17 cellular contexts compared by ENCODE assay signal in genomic region chr22:27776410-27776958, GRCh38. TPM values are rescaled to one million over a fixed set of nuclear protein-coding genes. Genes with fewer than 3 reads are reported as not detected.
DNase-seq lines count a peak whose midpoint lies in the region; ATAC-seq and TF ChIP-seq lines count a peak whose summit lies in the region.
"Had no signal": no experiment of that assay in that cellular context is flagged by ENCODE, and none has a peak within 500 bp of the region (broad histone marks: within the 10 kb centered on the region; RNA-seq: fewer than 3 reads in every experiment).

No MANE protein-coding gene starts in this region.

- no peak overlapping the region for H3K27ac Mint-ChIP-seq in activated T-cell treated with anti-CD3 and anti-CD28 coated beads, Interleukin-2, amount 50 U/mL, for 24 hours
- H3K27ac Mint-ChIP-seq in activated naive CD8-positive, alpha-beta T cell treated with anti-CD3 and anti-CD28 coated beads for 36 hours = no peak overlapping the region
- no peak overlapping the region for H3K27ac Mint-ChIP-seq in T-helper 2 cell treated with Interferon-gamma antibody and Interleukin-4, amounts not matched to agents 5 μg/mL and 100 μg/mL, for 36 hours
- H3K27ac Mint-ChIP-seq: activated naive CD4-positive, alpha-beta T cell treated with anti-CD3 and anti-CD28 coated beads, Interleukin-2, amount 50 U/mL, for 72 hours had no signal

- no peaks in the 10 kb centered on the region for H3K4me1 Mint-ChIP-seq in activated T-cell treated with anti-CD3 and anti-CD28 coated beads, Interleukin-2, amount 50 U/mL, for 24 hours (ENCODE audit: low read depth)
- H3K4me1 Mint-ChIP-seq in activated naive CD8-positive, alpha-beta T cell treated with anti-CD3 and anti-CD28 coated beads for 36 hours = no peaks in the 10 kb centered on the region
- H3K4me1 Mint-ChIP-seq in T-helper 2 cell treated with Interferon-gamma antibody and Interleukin-4, amounts not matched to agents 5 μg/mL and 100 μg/mL, for 36 hours (ENCODE audit: low read depth) = no peaks in the 10 kb centered on the region

- no peaks in the 10 kb centered on the region for H3K36me3 Mint-ChIP-seq in activated T-cell treated with anti-CD3 and anti-CD28 coated beads, Interleukin-2, amount 50 U/mL, for 24 hours (ENCODE audit: low read depth)
- no peaks in the 10 kb centered on the region for H3K36me3 Mint-ChIP-seq in activated naive CD8-positive, alpha-beta T cell treated with anti-CD3 and anti-CD28 coated beads for 36 hours
- H3K36me3 Mint-ChIP-seq in T-helper 2 cell treated with Interferon-gamma antibody and Interleukin-4, amounts not matched to agents 5 μg/mL and 100 μg/mL, for 36 hours (ENCODE audit: low read depth) = no peaks in the 10 kb centered on the region
- H3K36me3 Mint-ChIP-seq: activated naive CD4-positive, alpha-beta T cell treated with anti-CD3 and anti-CD28 coated beads, Interleukin-2, amount 50 U/mL, for 72 hours had no signal

- WGBS in psoas muscle, 3 donors = 19 to 26% (median 23%) methylated on average over 12 of the region's 12 CpGs

- intact Hi-C loops in left ventricle myocardium inferior (cut with micrococcal nuclease) = no loop called here
- intact Hi-C loops in psoas muscle (cut with DNase I) = no loop called here

- H3K4me3 ChIP-seq in WERI-Rb-1 (ENCODE audit: low read depth, low read length) = no peak overlapping the region
- H3K4me3 ChIP-seq in left ventricle myocardium inferior = peak overlapping the region; percentile 41
- peak overlapping the region; percentile 40 for H3K4me3 ChIP-seq in psoas muscle
- H3K4me3 ChIP-seq: right lobe of liver, uterus had no signal

- TF ChIP-seq CTCF in AG09319 (IDR thresholded peaks at IDR 0.05; ENCODE audit: low read depth, low read length) (no peak), WERI-Rb-1 (IDR thresholded peaks at IDR 0.05; ENCODE audit: low read depth, low read length) (no peak), left ventricle myocardium inferior (IDR thresholded peaks at IDR 0.05; ENCODE audit: borderline replicate concordance) (no peak), psoas muscle (IDR thresholded peaks at IDR 0.05) (no peak)

- H3K36me3 ChIP-seq in WERI-Rb-1 (no peaks in the 10 kb centered on the region), left ventricle myocardium inferior (no peaks in the 10 kb centered on the region), psoas muscle (ENCODE audit: insufficient read depth in 1 of 2, low read depth in 1 of 2) (no peaks in the 10 kb centered on the region)
- H3K36me3 ChIP-seq: right lobe of liver, uterus had no signal

- DNase-seq in AG09319 (ENCODE audit: extremely low read depth, low read depth) (peak; percentile 65), WERI-Rb-1 (no peak), left ventricle myocardium inferior (no peak), psoas muscle (peak in 1 of 2 donors; percentile 26), ACHN (no peak)
- no peak for DNase-seq in activated T-cell treated with anti-CD3 and anti-CD28 coated beads, Interleukin-2, amount 50 U/mL, for 24 hours
- DNase-seq in activated naive CD8-positive, alpha-beta T cell treated with anti-CD3 and anti-CD28 coated beads for 36 hours = no peak
- no peak for DNase-seq in T-helper 2 cell treated with Interferon-gamma antibody and Interleukin-4, amounts not matched to agents 5 μg/mL and 100 μg/mL, for 36 hours (ENCODE audit: low spot score)
- DNase-seq: dorsolateral prefrontal cortex, head of caudate nucleus, NCI-H2081, PC-3, right lobe of liver, T-helper 9 cell, uterus had no signal

- H3K27ac ChIP-seq in WERI-Rb-1 (peak overlapping the region; percentile 24; the same call in 1 of the 2 replicates), left ventricle myocardium inferior (replicated peaks) (peak overlapping the region; percentile 82), psoas muscle (peak overlapping the region; percentile 94)
- H3K27ac ChIP-seq: KMS-11, right lobe of liver had no signal

- no peak overlapping the region for H3K4me3 Mint-ChIP-seq in activated T-cell treated with anti-CD3 and anti-CD28 coated beads, Interleukin-2, amount 50 U/mL, for 24 hours
- no peak overlapping the region for H3K4me3 Mint-ChIP-seq in activated naive CD8-positive, alpha-beta T cell treated with anti-CD3 and anti-CD28 coated beads for 36 hours
- H3K4me3 Mint-ChIP-seq in T-helper 2 cell treated with Interferon-gamma antibody and Interleukin-4, amounts not matched to agents 5 μg/mL and 100 μg/mL, for 36 hours = no peak overlapping the region

- H3K27me3 Mint-ChIP-seq in activated T-cell treated with anti-CD3 and anti-CD28 coated beads, Interleukin-2, amount 50 U/mL, for 24 hours = peaks cover 36% of the 10 kb centered on the region
- H3K27me3 Mint-ChIP-seq in activated naive CD8-positive, alpha-beta T cell treated with anti-CD3 and anti-CD28 coated beads for 36 hours = peaks cover 21% of the 10 kb centered on the region
- peaks cover 6% of the 10 kb centered on the region for H3K27me3 Mint-ChIP-seq in T-helper 2 cell treated with Interferon-gamma antibody and Interleukin-4, amounts not matched to agents 5 μg/mL and 100 μg/mL, for 36 hours (ENCODE audit: low read depth)

- H3K9me3 ChIP-seq in WERI-Rb-1 (ENCODE audit: severe bottlenecking) (no peaks in the 10 kb centered on the region), left ventricle myocardium inferior (replicated peaks) (peaks cover 12% of the 10 kb centered on the region), psoas muscle (no peaks in the 10 kb centered on the region)
- H3K9me3 ChIP-seq: right lobe of liver, uterus had no signal

- in situ Hi-C loops in ACHN (cut with HindIII; ENCODE audit: low pct_ligation_motif_present, low pct_unique_long_range_greater_than_20kb, low sequenced_read_pairs) = no loop called here

- H3K4me1 ChIP-seq in left ventricle myocardium inferior = peaks cover 66% of the 10 kb centered on the region
- peaks cover 33% of the 10 kb centered on the region for H3K4me1 ChIP-seq in psoas muscle
- H3K4me1 ChIP-seq: right lobe of liver, uterus had no signal

- no peaks in the 10 kb centered on the region for H3K9me3 Mint-ChIP-seq in activated T-cell treated with anti-CD3 and anti-CD28 coated beads, Interleukin-2, amount 50 U/mL, for 24 hours
- no peaks in the 10 kb centered on the region for H3K9me3 Mint-ChIP-seq in activated naive CD8-positive, alpha-beta T cell treated with anti-CD3 and anti-CD28 coated beads for 36 hours
- no peaks in the 10 kb centered on the region for H3K9me3 Mint-ChIP-seq in T-helper 2 cell treated with Interferon-gamma antibody and Interleukin-4, amounts not matched to agents 5 μg/mL and 100 μg/mL, for 36 hours
- H3K9me3 Mint-ChIP-seq: activated naive CD4-positive, alpha-beta T cell treated with anti-CD3 and anti-CD28 coated beads, Interleukin-2, amount 50 U/mL, for 72 hours had no signal

- ATAC-seq in psoas muscle = peak in 3 of 4 donors; percentile 27 to 60 (median 54)
- ATAC-seq: activated naive CD4-positive, alpha-beta T cell treated with anti-CD3 and anti-CD28 coated beads, Interleukin-2, amount 50 U/mL, for 72 hours; PC-3; right lobe of liver had no signal

- no peaks in the 10 kb centered on the region for H3K27me3 ChIP-seq in WERI-Rb-1 (ENCODE audit: insufficient read depth, low read depth, severe bottlenecking)
- H3K27me3 ChIP-seq in left ventricle myocardium inferior (ENCODE audit: low read depth) = no peaks in the 10 kb centered on the region
- H3K27me3 ChIP-seq in psoas muscle (ENCODE audit: insufficient read depth in 3 of 3, low read length in 2 of 3) = no peaks in the 10 kb centered on the region
- H3K27me3 ChIP-seq: right lobe of liver, uterus had no signal

RNA-seq across cellular contexts. Expression of gene MN1, which starts 25.1 kb away (rescaled TPM):
- total RNA-seq in left ventricle myocardium inferior = 7.7 TPM
- 10 to 100 TPM in 3 of 4 donors, 1 to 10 TPM in 1; 7.3 to 39.3 (median 21.3) TPM for total RNA-seq in psoas muscle
- 10 to 100 TPM in 2 of 3 donors, 1 to 10 TPM in 1; 4.3 to 17.6 (median 14.8) TPM for polyA plus RNA-seq in psoas muscle
- under 1 TPM; 0.06 TPM for total RNA-seq in activated naive CD8-positive, alpha-beta T cell treated with anti-CD3 and anti-CD28 coated beads for 36 hours

Comparison
In these comparisons a context has a peak if more than half of its experiments do, and no peak if none do; other contexts are left out.
1. H3K27ac ChIP-seq: peak in every context shown above with its lines; median percentile 94 in psoas muscle; 82 in left ventricle myocardium inferior; 24 in WERI-Rb-1.